Comparison of ENCODE assay signal across 9 cellular contexts in the genomic region with DNA sequence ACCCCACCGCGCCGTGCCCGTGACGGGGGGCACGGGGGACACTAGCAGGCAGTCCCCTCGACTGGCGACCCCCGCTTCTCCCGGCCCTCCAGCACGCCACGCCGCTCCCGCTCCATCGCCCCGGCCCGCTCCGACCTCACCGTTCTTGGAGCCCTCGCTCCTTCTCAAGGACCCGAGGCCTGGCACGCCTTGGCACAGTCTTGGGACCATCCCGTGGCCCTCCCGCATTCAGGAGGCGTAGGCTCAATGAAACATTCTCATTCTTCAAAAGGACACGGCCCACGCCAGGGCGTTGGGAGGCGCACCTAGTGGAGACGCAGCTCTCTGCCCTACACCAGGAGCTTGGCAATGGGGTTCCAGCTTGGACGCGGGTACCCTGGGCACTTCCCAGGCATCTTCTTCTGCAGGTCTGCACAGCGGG. TPM values are rescaled to one million over a fixed set of nuclear protein-coding genes. Genes with fewer than 3 reads are reported as not detected.
A peak's percentile ranks its signal among the peaks of the same experiment; 100 is the strongest.
DNase-seq lines count a peak whose midpoint lies in the region; ATAC-seq, FAIRE-seq and TF ChIP-seq lines count a peak whose summit lies in the region.
"Had no signal": no experiment of that assay in that cellular context is flagged by ENCODE, and none has a peak within 500 bp of the region (broad histone marks: within the 10 kb centered on the region; RNA-seq: fewer than 3 reads in every experiment).

No MANE protein-coding gene starts in this region.

- no peak for FAIRE-seq in small intestine (lab: Jason Lieb, UNC)
- FAIRE-seq: endometrium had no signal

- H3K4me3 ChIP-seq in small intestine (ENCODE audit: low read depth in 1 of 2, low read length in 2 of 2): no peak overlapping the region
- H3K4me3 ChIP-seq in heart right ventricle: peak overlapping the region in 3 of 10 donors; percentile 7 to 24 (median 17)

- H3K9me3 ChIP-seq in small intestine (ENCODE audit: control insufficient read depth, low read depth): no peaks in the 10 kb centered on the region
- H3K9me3 ChIP-seq in heart right ventricle: no peaks in the 10 kb centered on the region

- peak overlapping the region; percentile 49 for H3K4me3 Mint-ChIP-seq in stimulated activated naive CD8-positive, alpha-beta T cell treated with anti-CD3 and anti-CD28 coated beads, Interleukin-15, Interleukin-2, amounts not matched to agents 100 ng/mL and 50 ng/mL, for 24 hours

- ATAC-seq in stimulated activated naive CD8-positive, alpha-beta T cell treated with anti-CD3 and anti-CD28 coated beads, Interleukin-15, Interleukin-2, amounts not matched to agents 100 U/mL and 50 U/mL, for 24 hours: no peak
- ATAC-seq in left lobe of liver (peak; percentile 4), HG03354 (IDR thresholded peaks at IDR 0.05; ENCODE audit: poor library complexity, severe bottlenecking, unreplicated experiment) (no peak), heart right ventricle (no peak)

- H3K4me1 Mint-ChIP-seq in stimulated activated naive CD8-positive, alpha-beta T cell treated with anti-CD3 and anti-CD28 coated beads, Interleukin-15, Interleukin-2, amounts not matched to agents 100 ng/mL and 50 ng/mL, for 24 hours (ENCODE audit: low read depth): peaks cover 9% of the 10 kb centered on the region

- H3K27me3 ChIP-seq in small intestine (ENCODE audit: control insufficient read depth in 2 of 2, insufficient read depth in 2 of 2, low read length in 2 of 2) (peaks cover 7 to 22% of the 10 kb centered on the region in 2 donors), heart right ventricle (peaks cover 0 to 37% (median 17%) of the 10 kb centered on the region in 7 donors)

- H3K27me3 Mint-ChIP-seq in stimulated activated naive CD8-positive, alpha-beta T cell treated with anti-CD3 and anti-CD28 coated beads, Interleukin-15, Interleukin-2, amounts not matched to agents 100 ng/mL and 50 ng/mL, for 24 hours: peaks cover 23% of the 10 kb centered on the region

- peaks cover 7% of the 10 kb centered on the region for H3K36me3 Mint-ChIP-seq in stimulated activated naive CD8-positive, alpha-beta T cell treated with anti-CD3 and anti-CD28 coated beads, Interleukin-15, Interleukin-2, amounts not matched to agents 100 ng/mL and 50 ng/mL, for 24 hours (ENCODE audit: low read depth)

- TF ChIP-seq CTCF in heart right ventricle (IDR thresholded peaks at IDR 0.05): no peak

- no peaks in the 10 kb centered on the region for H3K9me3 Mint-ChIP-seq in stimulated activated naive CD8-positive, alpha-beta T cell treated with anti-CD3 and anti-CD28 coated beads, Interleukin-15, Interleukin-2, amounts not matched to agents 100 ng/mL and 50 ng/mL, for 24 hours

- H3K4me1 ChIP-seq in small intestine (ENCODE audit: control insufficient read depth in 2 of 2, insufficient read depth in 1 of 2, low read depth in 1 of 2, low read length in 1 of 2) (peaks cover 2% of the 10 kb centered on the region in 2 donors), heart right ventricle (peaks cover 3 to 37% (median 16%) of the 10 kb centered on the region in 9 donors)

- 16 to 20% (median 18%) methylated on average over 22 to 33 of the region's 33 CpGs for WGBS in small intestine, 3 donors
- 22 to 26% methylated on average over 30 to 33 of the region's 33 CpGs for WGBS in heart right ventricle, 2 donors

- no peak overlapping the region for H3K27ac Mint-ChIP-seq in stimulated activated naive CD8-positive, alpha-beta T cell treated with anti-CD3 and anti-CD28 coated beads, Interleukin-15, Interleukin-2, amounts not matched to agents 100 ng/mL and 50 ng/mL, for 24 hours

- H3K27ac ChIP-seq in small intestine (ENCODE audit: low read depth in 1 of 2, low read length in 1 of 2) (no peak overlapping the region), heart right ventricle (no peak overlapping the region)

- intact Hi-C loops in heart right ventricle (cut with DNase I): loop anchor here in 1 of 10 donors (10.0 kb wide), 1 partner anchor 88 kb away; no protein-coding TSS in a partner anchor

- no peak for DNase-seq in stimulated activated naive CD8-positive, alpha-beta T cell treated with anti-CD3 and anti-CD28 coated beads, Interleukin-15, Interleukin-2, amounts not matched to agents 100 U/mL and 50 U/mL, for 24 hours
- DNase-seq in amygdala (lab: John Stamatoyannopoulos, UW) (peak in 33 of 56 donors; percentile 20 to 64 (median 41)), left lobe of liver (ENCODE audit: low spot score) (no peak), small intestine (no peak), OCI-M2 (lab: John Stamatoyannopoulos, UW; ENCODE audit: unreplicated experiment) (no peak), heart right ventricle (no peak)

- H3K36me3 ChIP-seq in small intestine (ENCODE audit: control insufficient read depth in 2 of 2, insufficient read depth in 2 of 2, low read length in 2 of 2): peaks cover 5% of the 10 kb centered on the region in 2 donors
- peaks cover 0 to 30% (median 9%) of the 10 kb centered on the region in 9 donors for H3K36me3 ChIP-seq in heart right ventricle

RNA-seq across cellular contexts. Expression of a gene that starts 0.5 kb away (rescaled TPM):
- total RNA-seq in left lobe of liver (0.08 TPM), heart right ventricle (1 to 10 TPM in 6 of 10 donors, under 1 TPM in 4; 0.42 to 3.3 (median 1.3) TPM)
- polyA plus RNA-seq in small intestine (1 to 10 TPM in 1 of 3 donors, not detected in 2; 1.5 TPM), heart right ventricle (under 1 TPM; 0.37 to 0.49 TPM)

RNA-seq across cellular contexts. Expression of a gene that starts 22.8 kb away (rescaled TPM):
- total RNA-seq in left lobe of liver (113 TPM), heart right ventricle (100 to 1,000 TPM; 102 to 157 (median 117) TPM)
- polyA plus RNA-seq in small intestine (100 to 1,000 TPM; 254 to 350 (median 286) TPM), heart right ventricle (100 to 1,000 TPM; 166 to 302 TPM)

RNA-seq across cellular contexts. Expression of a gene that starts 23.1 kb away (rescaled TPM):
- 18.9 TPM for total RNA-seq in left lobe of liver
- 10 to 100 TPM; 48.5 to 51.4 (median 48.6) TPM for polyA plus RNA-seq in small intestine
- 10 to 100 TPM; 16.2 to 29.8 (median 21.3) TPM for total RNA-seq in heart right ventricle
- polyA plus RNA-seq in heart right ventricle: 10 to 100 TPM; 44.4 to 74.5 TPM

RNA-seq across cellular contexts. Expression of a gene that starts 44.6 kb away (rescaled TPM):
- total RNA-seq in left lobe of liver: 2.8 TPM
- 10 to 100 TPM in 1 of 3 donors, 1 to 10 TPM in 2; 1.6 to 13.0 (median 9.8) TPM for polyA plus RNA-seq in small intestine
- 10 to 100 TPM; 10.4 to 23.2 (median 13.6) TPM for total RNA-seq in heart right ventricle
- polyA plus RNA-seq in heart right ventricle: 10 to 100 TPM; 20.8 to 24.8 TPM

Comparison
In these comparisons a context has a peak if more than half of its experiments do, and no peak if none do; other contexts are left out.
1. DNase-seq: peak in amygdala (33 of 56); none in stimulated activated naive CD8-positive, alpha-beta T cell treated with anti-CD3 and anti-CD28 coated beads, Interleukin-15, Interleukin-2, amounts not matched to agents 100 U/mL and 50 U/mL, for 24 hours (single experiment), left lobe of liver (single experiment), small intestine (single experiment), OCI-M2 (single experiment) and heart right ventricle (0 of 2).